In the genomic region with DNA sequence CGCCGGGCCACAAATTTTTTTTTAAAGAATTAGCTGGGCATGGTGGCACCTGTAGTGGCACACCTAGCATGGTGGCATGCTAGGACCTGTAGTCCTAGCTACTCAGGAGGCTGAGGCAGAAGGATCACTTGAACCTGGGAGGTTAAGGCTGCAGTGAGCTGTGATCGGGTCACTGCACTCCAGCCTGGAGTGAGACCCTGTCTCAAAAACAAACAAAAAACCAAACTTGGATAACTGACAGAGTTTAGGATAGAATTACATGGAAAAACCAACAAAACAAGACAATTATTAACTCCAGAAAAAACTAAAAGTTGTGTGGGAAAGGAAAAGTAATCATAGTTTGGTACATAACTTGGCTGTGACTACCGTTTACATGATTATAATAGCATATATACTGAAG, we compare ENCODE assay signal across 12 cellular contexts. TPM values are rescaled to one million over a fixed set of nuclear protein-coding genes. Genes with fewer than 3 reads are reported as not detected.
A peak's percentile ranks its signal among the peaks of the same experiment; 100 is the strongest.
DNase-seq lines count a peak whose midpoint lies in the region; TF ChIP-seq lines count a peak whose summit lies in the region.
"Had no signal": no experiment of that assay in that cellular context is flagged by ENCODE, and none has a peak within 500 bp of the region (broad histone marks: within the 10 kb centered on the region; RNA-seq: fewer than 3 reads in every experiment).

No MANE protein-coding gene starts in this region.

- no peak overlapping the region for H3K27ac ChIP-seq in Karpas-422 (ENCODE audit: low read length)
- H3K27ac ChIP-seq in neutrophil = peak overlapping the region; percentile 99

- DNase-seq in Caki2 (ENCODE audit: low read depth) (peak; percentile 36), Karpas-422 (peak; percentile 24), choroid plexus epithelial cell (ENCODE audit: low read depth) (no peak), germinal center (ENCODE audit: low spot score) (no peak), occipital lobe (lab: John Stamatoyannopoulos, UW) (no peak), NCI-H2029 treated with DMSO at 0.1 percent for 48 hours (lab: John Stamatoyannopoulos, UW) (no peak)
- DNase-seq: activated CD4-positive, alpha-beta T cell treated with anti-CD3 and anti-CD28 coated beads for 1 hour; MM.1S; NCI-H345; SIG-M5 had no signal

- no peaks in the 10 kb centered on the region for H3K9me2 ChIP-seq in Karpas-422 (replicated peaks; ENCODE audit: insufficient read depth, low read length)

- H3K4me2 ChIP-seq in Karpas-422 (ENCODE audit: low read depth, low read length, poor library complexity, severe bottlenecking) = peak overlapping the region; percentile 14

- in situ Hi-C loops in Caki2 (cut with HindIII; ENCODE audit: low pct_unique_long_range_greater_than_20kb, low sequenced_read_pairs) = no loop called here

- H3K27me3 ChIP-seq in Karpas-422 (ENCODE audit: low read length) (no peaks in the 10 kb centered on the region), neutrophil (no peaks in the 10 kb centered on the region)
- H3K27me3 ChIP-seq: ascending aorta had no signal

- TF ChIP-seq CTCF in choroid plexus epithelial cell (conservative IDR thresholded peaks at IDR 0.05; ENCODE audit: low read depth, low read length) (no peak), neutrophil (IDR thresholded peaks at IDR 0.05) (no peak)

- H2AFZ ChIP-seq in Karpas-422 (ENCODE audit: low read length) = no peak overlapping the region

- H3K4me3 ChIP-seq in Karpas-422 (ENCODE audit: low read length) (no peak overlapping the region), choroid plexus epithelial cell (ENCODE audit: low read depth, low read length) (peak overlapping the region; percentile 47), neutrophil (ENCODE audit: low read depth in 1 of 2, low read length in 1 of 2) (peak overlapping the region; percentile 84 to 98)

- no peaks in the 10 kb centered on the region; the same call in 1 of the 2 replicates for H3K79me2 ChIP-seq in Karpas-422 (ENCODE audit: low read length)

- H3K4me1 ChIP-seq in Karpas-422 (ENCODE audit: low read length) = peaks cover 40% of the 10 kb centered on the region
- H3K4me1 ChIP-seq in neutrophil (ENCODE audit: control insufficient read depth in 1 of 2, insufficient read depth in 1 of 2, low read depth in 1 of 2, low read length in 1 of 2) = peaks cover 35 to 43% of the 10 kb centered on the region in 2 experiments

- no peak overlapping the region for H3K9ac ChIP-seq in Karpas-422 (ENCODE audit: low read length)

- H3K9me3 ChIP-seq in Karpas-422 (ENCODE audit: low read length) (no peaks in the 10 kb centered on the region), neutrophil (no peaks in the 10 kb centered on the region)
- H3K9me3 ChIP-seq: ascending aorta had no signal

- H3K36me3 ChIP-seq in Karpas-422 (ENCODE audit: insufficient read depth, low read length) (no peaks in the 10 kb centered on the region), neutrophil (peaks cover 6% of the 10 kb centered on the region)
- H3K36me3 ChIP-seq: ascending aorta had no signal

- no peaks in the 10 kb centered on the region for H4K20me1 ChIP-seq in Karpas-422 (ENCODE audit: insufficient read depth, low read depth, low read length)

RNA-seq across cellular contexts. Expression of a gene that starts 1.6 kb away (rescaled TPM):
- 99.7 and 108 TPM in 2 replicates for total RNA-seq in Caki2 (2014; rRNA removed; shearing (Covaris generic); ENCODE audit: low replicate concordance)
- 62.6 and 63.5 TPM in 2 replicates for total RNA-seq in Karpas-422 (2014; rRNA removed; shearing (Covaris generic); ENCODE audit: low replicate concordance)
- 35.1 TPM for total RNA-seq in occipital lobe

RNA-seq across cellular contexts. Expression of a gene that starts 42.5 kb away (rescaled TPM):
- total RNA-seq in Caki2 (2014; rRNA removed; shearing (Covaris generic); ENCODE audit: low replicate concordance) = 210 and 256 TPM in 2 replicates
- total RNA-seq in Karpas-422 (2014; rRNA removed; shearing (Covaris generic); ENCODE audit: low replicate concordance) = 102 and 136 TPM in 2 replicates
- total RNA-seq in occipital lobe = 39.8 TPM

RNA-seq across cellular contexts. Expression of a gene that starts 42.9 kb away (rescaled TPM):
- 0.70 and 2.8 TPM in 2 replicates for total RNA-seq in Caki2 (2014; rRNA removed; shearing (Covaris generic); ENCODE audit: low replicate concordance)
- 10.4 and 40.0 TPM in 2 replicates for total RNA-seq in Karpas-422 (2014; rRNA removed; shearing (Covaris generic); ENCODE audit: low replicate concordance)
- 54.4 TPM for total RNA-seq in occipital lobe

Comparison
In these comparisons a context has a peak if more than half of its experiments do, and no peak if none do; other contexts are left out.
1. DNase-seq: peak in Caki2 (single experiment) and Karpas-422 (single experiment); none in choroid plexus epithelial cell (single experiment), germinal center (single experiment), occipital lobe (single experiment) and NCI-H2029 treated with DMSO at 0.1 percent for 48 hours (single experiment).